8 cellular contexts compared by ENCODE assay signal in genomic region chr12:46219892-46220655, GRCh38. TPM values are rescaled to one million over a fixed set of nuclear protein-coding genes. Genes with fewer than 3 reads are reported as not detected.
DNase-seq lines count a peak whose midpoint lies in the region; TF ChIP-seq lines count a peak whose summit lies in the region.

No MANE protein-coding gene starts in this region.

- H3K9me3 ChIP-seq in esophagus squamous epithelium: no peaks in the 10 kb centered on the region

- peaks cover 8 to 83% (median 27%) of the 10 kb centered on the region in 3 donors for H3K4me1 ChIP-seq in esophagus squamous epithelium

- intact Hi-C loops in esophagus squamous epithelium (cut with DNase I): no loop called here

- peak in 1 of 4 donors; percentile 18 for TF ChIP-seq POLR2A in esophagus squamous epithelium (IDR thresholded peaks at IDR 0.05)

- H3K36me3 ChIP-seq in esophagus squamous epithelium: peaks cover 0 to 6% (median 0%) of the 10 kb centered on the region in 3 donors

- H3K27me3 ChIP-seq in esophagus squamous epithelium: no peaks in the 10 kb centered on the region

- TF ChIP-seq CTCF in esophagus squamous epithelium (IDR thresholded peaks at IDR 0.05): no peak

- no peak overlapping the region for H3K4me3 ChIP-seq in esophagus squamous epithelium

- 54 to 74% methylated on average over 10 of the region's 10 CpGs for WGBS in esophagus squamous epithelium, 2 donors

- DNase-seq in ACHN (peak; percentile 59), LoVo (ENCODE audit: low spot score) (peak; percentile 12), esophagus squamous epithelium (lab: John Stamatoyannopoulos, UW) (no peak), HK-2 (ENCODE audit: unreplicated experiment) (no peak), SHP77 (lab: John Stamatoyannopoulos, UW) (no peak), occipital lobe (lab: John Stamatoyannopoulos, UW) (no peak)
- DNase-seq in activated CD8-positive, alpha-beta memory T cell treated with anti-CD3 and anti-CD28 coated beads, Interleukin-2, amount 50 U/mL, for 1 hour (ENCODE audit: extremely low read depth): peak; percentile 56
- peak; percentile 72 for DNase-seq in stimulated activated CD4-positive, alpha-beta T cell treated with anti-CD3 and anti-CD28 coated beads, Interleukin-15, amount 100 ng/mL, for 24 hours

- in situ Hi-C loops in ACHN (cut with HindIII; ENCODE audit: low pct_ligation_motif_present, low pct_unique_long_range_greater_than_20kb, low sequenced_read_pairs): no loop called here

- peak overlapping the region in 3 of 4 donors; percentile 0 to 51 (median 43) for H3K27ac ChIP-seq in esophagus squamous epithelium

RNA-seq across cellular contexts. Expression of gene SLC38A1, which starts 48.8 kb away (rescaled TPM):
- 10 to 100 TPM; 23.3 to 88.7 (median 73.3) TPM for total RNA-seq in esophagus squamous epithelium
- total RNA-seq in occipital lobe: 310 TPM

Comparison
In these comparisons a context has a peak if more than half of its experiments do, and no peak if none do; other contexts are left out.
1. DNase-seq: peak in ACHN (single experiment), LoVo (single experiment), activated CD8-positive, alpha-beta memory T cell treated with anti-CD3 and anti-CD28 coated beads, Interleukin-2, amount 50 U/mL, for 1 hour (single experiment) and stimulated activated CD4-positive, alpha-beta T cell treated with anti-CD3 and anti-CD28 coated beads, Interleukin-15, amount 100 ng/mL, for 24 hours (single experiment); none in esophagus squamous epithelium (single experiment), HK-2 (single experiment), SHP77 (0 of 2) and occipital lobe (single experiment).